8 cellular contexts compared by ENCODE assay signal in genomic region chr16:28878083-28878926, GRCh38. TPM values are rescaled to one million over a fixed set of nuclear protein-coding genes. Genes with fewer than 3 reads are reported as not detected.
DNase-seq lines count a peak whose midpoint lies in the region; ATAC-seq and TF ChIP-seq lines count a peak whose summit lies in the region.

Gene ATP2A1, plus strand, starts transcription at chr16:28878488. Its CDS starts 184 bp downstream, at chr16:28878672.

- CTCF ChIA-PET in activated naive CD4-positive, alpha-beta T cell treated with anti-CD3 and anti-CD28 coated beads, Interleukin-2, amount 10 ng/mL, durations not matched to agents 7 days and 5 days (lab: Charles Lee): interaction anchor here (1.9 kb wide), 1 partner anchor 65 kb away, joined by 6 read pairs; no protein-coding TSS in a partner anchor

- TF ChIP-seq CTCF in body of pancreas (IDR thresholded peaks at IDR 0.05): no peak
- TF ChIP-seq CTCF in upper lobe of left lung (IDR thresholded peaks at IDR 0.05): no peak

- no peak within 1 kb of the TSS for H3K27ac Mint-ChIP-seq in activated naive CD4-positive, alpha-beta T cell treated with anti-CD3 and anti-CD28 coated beads, Interleukin-2, amount 10 ng/mL, durations not matched to agents 7 days and 5 days
- H3K27ac Mint-ChIP-seq in memory B cell: no peak within 1 kb of the TSS

- peaks cover 10% of the 10 kb centered on the region for H3K27me3 Mint-ChIP-seq in activated naive CD4-positive, alpha-beta T cell treated with anti-CD3 and anti-CD28 coated beads, Interleukin-2, amount 10 ng/mL, durations not matched to agents 7 days and 5 days
- peaks cover 11% of the 10 kb centered on the region for H3K27me3 Mint-ChIP-seq in memory B cell

- TF ChIP-seq POLR2A in body of pancreas (IDR thresholded peaks at IDR 0.05): no peak
- TF ChIP-seq POLR2A in upper lobe of left lung (IDR thresholded peaks at IDR 0.05): no peak

- H3K4me3 Mint-ChIP-seq in activated naive CD4-positive, alpha-beta T cell treated with anti-CD3 and anti-CD28 coated beads, Interleukin-2, amount 10 ng/mL, durations not matched to agents 7 days and 5 days: peak within 1 kb of the TSS; percentile 88
- H3K4me3 Mint-ChIP-seq in memory B cell: peak within 1 kb of the TSS; percentile 87

- H3K4me3 ChIP-seq in body of pancreas (peak within 1 kb of the TSS; percentile 5 to 19), upper lobe of left lung (peak within 1 kb of the TSS; percentile 61 to 93 (median 79))

- peaks cover 9% of the 10 kb centered on the region for H3K36me3 Mint-ChIP-seq in activated naive CD4-positive, alpha-beta T cell treated with anti-CD3 and anti-CD28 coated beads, Interleukin-2, amount 10 ng/mL, durations not matched to agents 7 days and 5 days
- peaks cover 2% of the 10 kb centered on the region for H3K36me3 Mint-ChIP-seq in memory B cell

- DNase-seq in activated naive CD4-positive, alpha-beta T cell treated with anti-CD3 and anti-CD28 coated beads, Interleukin-2, amount 10 ng/mL, durations not matched to agents 7 days and 5 days: no peak
- DNase-seq in activated naive CD4-positive, alpha-beta T cell treated with Interleukin-2 at 50 U/mL for 16 hours: no peak
- DNase-seq in body of pancreas: no peak
- DNase-seq in memory B cell (ENCODE audit: low spot score in 2 of 2): no peak
- DNase-seq in upper lobe of left lung: no peak
- DNase-seq in dermis blood vessel endothelial cell: no peak
- no peak for DNase-seq in GM19238 (ENCODE audit: insufficient read length, low spot score)
- no peak for DNase-seq in NCI-H345 treated with DMSO at 0.1 percent for 48 hours (lab: John Stamatoyannopoulos, UW; ENCODE audit: unreplicated experiment)

- H3K9me3 ChIP-seq in body of pancreas (no peaks in the 10 kb centered on the region), upper lobe of left lung (no peaks in the 10 kb centered on the region)

- no peak for ATAC-seq in body of pancreas
- ATAC-seq in memory B cell (ENCODE audit: low read depth): no peak
- no peak for ATAC-seq in upper lobe of left lung (ENCODE audit: low FRiP score in 2 of 2)

- TF ChIP-seq EP300 in upper lobe of left lung (IDR thresholded peaks at IDR 0.05): no peak

- no peaks in the 10 kb centered on the region for H3K9me3 Mint-ChIP-seq in activated naive CD4-positive, alpha-beta T cell treated with anti-CD3 and anti-CD28 coated beads, Interleukin-2, amount 10 ng/mL, durations not matched to agents 7 days and 5 days
- no peaks in the 10 kb centered on the region for H3K9me3 Mint-ChIP-seq in memory B cell

- H3K4me1 ChIP-seq in body of pancreas (peaks cover 13% of the 10 kb centered on the region), upper lobe of left lung (peaks cover 11 to 18% (median 15%) of the 10 kb centered on the region in 4 donors)

- peaks cover 34% of the 10 kb centered on the region for H3K4me1 Mint-ChIP-seq in activated naive CD4-positive, alpha-beta T cell treated with anti-CD3 and anti-CD28 coated beads, Interleukin-2, amount 10 ng/mL, durations not matched to agents 7 days and 5 days
- peaks cover 16% of the 10 kb centered on the region for H3K4me1 Mint-ChIP-seq in memory B cell

- H3K27ac ChIP-seq in body of pancreas (no peak within 1 kb of the TSS), upper lobe of left lung (no peak within 1 kb of the TSS)

- intact Hi-C loops in body of pancreas (cut with DNase I): loop anchor here (10.0 kb wide), 1 partner anchor 56 kb away; the partner anchor contains the start of gene CD19

- 64 to 66% methylated on average over 23 to 25 of the region's 25 CpGs for WGBS in body of pancreas, 2 donors
- 74 to 78% methylated on average over 22 to 25 of the region's 25 CpGs for WGBS in upper lobe of left lung, 2 donors

- H3K27me3 ChIP-seq in body of pancreas (no peaks in the 10 kb centered on the region), upper lobe of left lung (peaks cover 0 to 16% (median 3%) of the 10 kb centered on the region in 4 donors)

- H3K36me3 ChIP-seq in body of pancreas (replicated peaks in 1 of 2; ENCODE audit: insufficient read depth in 1 of 2, low read depth in 2 of 2) (no peaks in the 10 kb centered on the region), upper lobe of left lung (peaks cover 0 to 13% (median 6%) of the 10 kb centered on the region in 4 donors)

RNA-seq across cellular contexts. Expression of gene ATP2A1, which starts in this region (rescaled TPM):
- total RNA-seq in body of pancreas (not detected), upper lobe of left lung (1 to 10 TPM in 1 of 6 donors, under 1 TPM in 5; 0.15 to 4.2 (median 0.57) TPM), dermis blood vessel endothelial cell (not detected in 2 replicates)
